ENCODE assay signal across 1 cellular context in genomic region chr17:79732804-79733691, GRCh38.
TF ChIP-seq lines count a peak whose summit lies in the region.

No MANE protein-coding gene starts in this region.

TF ChIP-seq in HepG2, 621 proteins besides CTCF, POLR2A, EP300 and RAD21 (continued from another document and continues in another):
- TF ChIP-seq ZNF639 (CRISPR knock-in tag; conservative IDR thresholded peaks at IDR 0.05) (no peak; the same call in 1 of the 2 replicates), GABPA (IDR thresholded peaks at IDR 0.05; ENCODE audit: low read depth, low read length) (no peak), GABPA (CRISPR knock-in tag; IDR thresholded peaks at IDR 0.05; ENCODE audit: low read depth) (no peak), CREBL2 (CRISPR knock-in tag; IDR thresholded peaks at IDR 0.05; ENCODE audit: borderline replicate concordance) (no peak), EHMT2 (IDR thresholded peaks at IDR 0.05; ENCODE audit: borderline replicate concordance, low read depth, low read length) (no peak), THAP11 (CRISPR knock-in tag; IDR thresholded peaks at IDR 0.05) (peak; percentile 83), ARNTL (CRISPR knock-in tag; IDR thresholded peaks at IDR 0.05) (peak; percentile 84; the same call in 1 of the 2 replicates), PHF8 (CRISPR knock-in tag; IDR thresholded peaks at IDR 0.05) (peak; percentile 52; the same call in 1 of the 2 replicates), JUN (CRISPR knock-in tag; IDR thresholded peaks at IDR 0.05) (no peak), HNRNPUL1 (IDR thresholded peaks at IDR 0.05; ENCODE audit: low read depth, low read length) (no peak), CAMTA2 (CRISPR knock-in tag; IDR thresholded peaks at IDR 0.05; ENCODE audit: borderline replicate concordance) (no peak), SIN3B (IDR thresholded peaks at IDR 0.05; ENCODE audit: low read length) (no peak), ZNF576 (CRISPR knock-in tag; IDR thresholded peaks at IDR 0.05) (no peak), HOXA7 (CRISPR knock-in tag; IDR thresholded peaks at IDR 0.05) (peak; percentile 53; the same call in 1 of the 2 replicates), MIER3 (CRISPR knock-in tag; IDR thresholded peaks at IDR 0.05; ENCODE audit: borderline replicate concordance) (no peak), ZNF354B (CRISPR knock-in tag; IDR thresholded peaks at IDR 0.05) (no peak), ZHX2 (IDR thresholded peaks at IDR 0.05; ENCODE audit: low read depth) (no peak; the same call in 1 of the 2 replicates), ZHX2 (CRISPR knock-in tag; IDR thresholded peaks at IDR 0.05; ENCODE audit: borderline replicate concordance) (no peak), CC2D1A (CRISPR knock-in tag; IDR thresholded peaks at IDR 0.05) (no peak), BATF2 (CRISPR knock-in tag; IDR thresholded peaks at IDR 0.05) (0 out of 2 replicates have a peak, but pooled peaks have one; percentile 40), AHR (CRISPR knock-in tag; IDR thresholded peaks at IDR 0.05) (no peak), ASH2L (IDR thresholded peaks at IDR 0.05; ENCODE audit: insufficient read length, low read depth, low read length) (no peak), ZNF550 (CRISPR knock-in tag; IDR thresholded peaks at IDR 0.05; ENCODE audit: borderline replicate concordance) (no peak), BCL6 (CRISPR knock-in tag; IDR thresholded peaks at IDR 0.05) (peak; percentile 60; the same call in 1 of the 2 replicates), MXD4 (CRISPR knock-in tag; IDR thresholded peaks at IDR 0.05) (peak; percentile 73), ZNF564 (CRISPR knock-in tag; IDR thresholded peaks at IDR 0.05) (no peak), USF2 (IDR thresholded peaks at IDR 0.05; ENCODE audit: low read depth, low read length) (no peak), USF2 (CRISPR knock-in tag; IDR thresholded peaks at IDR 0.05; ENCODE audit: borderline replicate concordance) (peak; percentile 54; the same call in 1 of the 2 replicates), ZHX1 (CRISPR knock-in tag; IDR thresholded peaks at IDR 0.05; ENCODE audit: low read depth) (no peak; the same call in 1 of the 2 replicates), ZNF496 (CRISPR knock-in tag; IDR thresholded peaks at IDR 0.05; ENCODE audit: insufficient replicate concordance) (no peak), ZNF75D (CRISPR knock-in tag; IDR thresholded peaks at IDR 0.05; ENCODE audit: borderline replicate concordance) (no peak), CHCHD3 (CRISPR knock-in tag; IDR thresholded peaks at IDR 0.05) (0 out of 2 replicates have a peak, but pooled peaks have one; percentile 47), GABPB1 (CRISPR knock-in tag; IDR thresholded peaks at IDR 0.05) (peak; percentile 69), KLF13 (CRISPR knock-in tag; IDR thresholded peaks at IDR 0.05) (no peak), MEIS1 (CRISPR knock-in tag; IDR thresholded peaks at IDR 0.05; ENCODE audit: borderline replicate concordance) (0 out of 2 replicates have a peak, but pooled peaks have one; percentile 66), NAIF1 (CRISPR knock-in tag; IDR thresholded peaks at IDR 0.05; ENCODE audit: borderline replicate concordance) (no peak), LCORL (IDR thresholded peaks at IDR 0.05) (no peak), LCORL (CRISPR knock-in tag; IDR thresholded peaks at IDR 0.05) (peak; percentile 88), ZNF432 (CRISPR knock-in tag; IDR thresholded peaks at IDR 0.05; ENCODE audit: borderline replicate concordance) (no peak), MED13 (CRISPR knock-in tag; IDR thresholded peaks at IDR 0.05) (no peak), RXRB (CRISPR knock-in tag; IDR thresholded peaks at IDR 0.05; ENCODE audit: borderline replicate concordance) (peak; percentile 82), HOXA9 (CRISPR knock-in tag; IDR thresholded peaks at IDR 0.05; ENCODE audit: borderline replicate concordance) (0 out of 2 replicates have a peak, but pooled peaks have one; percentile 52), ZNF709 (CRISPR knock-in tag; IDR thresholded peaks at IDR 0.05) (no peak; the same call in 1 of the 2 replicates), CCAR2 (optimal IDR thresholded peaks at IDR 0.05; ENCODE audit: low read depth, low read length) (no peak), ZNF136 (CRISPR knock-in tag; IDR thresholded peaks at IDR 0.05; ENCODE audit: low read depth) (0 out of 2 replicates have a peak, but pooled peaks have one; percentile 16), HOMEZ (CRISPR knock-in tag; IDR thresholded peaks at IDR 0.05; ENCODE audit: low read depth) (no peak), RFXAP (CRISPR knock-in tag; IDR thresholded peaks at IDR 0.05; ENCODE audit: borderline replicate concordance) (no peak), PAX8 (CRISPR knock-in tag; IDR thresholded peaks at IDR 0.05; ENCODE audit: borderline replicate concordance) (no peak), ZNF367 (CRISPR knock-in tag; IDR thresholded peaks at IDR 0.05; ENCODE audit: borderline replicate concordance) (no peak), MIER2 (CRISPR knock-in tag; IDR thresholded peaks at IDR 0.05) (0 out of 2 replicates have a peak, but pooled peaks have one; percentile 40), ZNF710 (CRISPR knock-in tag; IDR thresholded peaks at IDR 0.05; ENCODE audit: borderline replicate concordance) (peak; percentile 33; the same call in 1 of the 2 replicates), KLF6 (CRISPR knock-in tag; IDR thresholded peaks at IDR 0.05) (no peak), ZNF782 (CRISPR knock-in tag; IDR thresholded peaks at IDR 0.05; ENCODE audit: borderline replicate concordance) (no peak)
